1 cellular context compared by ENCODE assay signal in genomic region chr12:102475355-102475754, GRCh38.
TF ChIP-seq lines count a peak whose summit lies in the region.

No MANE protein-coding gene starts in this region.

TF ChIP-seq in GM23338, 12 proteins besides CTCF, POLR2A, EP300 and RAD21 (continued from another document):
- no peak for TF ChIP-seq ZNF462 (CRISPR knock-in tag; IDR thresholded peaks at IDR 0.05)
- no peak for TF ChIP-seq CREB1 (CRISPR knock-in tag; IDR thresholded peaks at IDR 0.05; ENCODE audit: low read depth)
- no peak for TF ChIP-seq ETS1 (IDR thresholded peaks at IDR 0.05)
- TF ChIP-seq STAT1 (IDR thresholded peaks at IDR 0.05; ENCODE audit: unreplicated experiment): no peak
- no peak for TF ChIP-seq ZNF114 (CRISPR knock-in tag; IDR thresholded peaks at IDR 0.05)
- no peak for TF ChIP-seq NANOG (IDR thresholded peaks at IDR 0.05; ENCODE audit: borderline replicate concordance)
- TF ChIP-seq EZH2 (IDR thresholded peaks at IDR 0.05; ENCODE audit: low read depth, unreplicated experiment): no peak
- TF ChIP-seq POLR2AphosphoS5 (IDR thresholded peaks at IDR 0.05; ENCODE audit: low read depth): no peak
- no peak for TF ChIP-seq JUNB (IDR thresholded peaks at IDR 0.05; ENCODE audit: unreplicated experiment)
- TF ChIP-seq EZH2phosphoT487 (IDR thresholded peaks at IDR 0.05; ENCODE audit: unreplicated experiment): no peak
